Comparison of ENCODE assay signal across 22 cellular contexts in the genomic region with DNA sequence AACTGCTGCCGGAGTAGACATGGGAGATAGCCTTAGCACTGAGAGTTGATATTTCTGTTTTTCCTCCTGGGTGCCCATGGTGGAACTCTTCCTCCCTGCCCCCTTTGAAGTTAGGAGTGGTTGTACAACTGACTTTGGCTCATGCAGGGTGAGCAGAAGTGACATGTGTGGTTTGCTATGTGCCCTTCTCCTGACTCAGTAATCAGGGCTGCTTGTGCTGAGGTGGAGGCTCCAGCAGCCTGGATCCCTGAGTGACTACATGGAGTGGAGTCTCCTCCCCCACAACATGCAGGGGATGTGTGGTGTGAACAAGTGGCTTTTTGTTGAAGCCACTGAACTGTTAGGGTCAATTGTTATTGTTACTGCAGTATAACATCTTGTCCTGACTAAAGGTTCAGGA.
"Had no signal": no experiment of that assay in that cellular context is flagged by ENCODE, and none has a peak within 500 bp of the region (broad histone marks: within the 10 kb centered on the region; RNA-seq: fewer than 3 reads in every experiment).

No MANE protein-coding gene starts in this region.

- H3K4me1 ChIP-seq: adrenal gland, thyroid gland, upper lobe of right lung had no signal

- H3K9ac ChIP-seq: parathyroid adenoma had no signal

- H3K27me3 ChIP-seq: adrenal gland, thyroid gland had no signal

- H3K9me3 ChIP-seq: adrenal gland, thyroid gland, upper lobe of right lung had no signal

- H3K4me3 ChIP-seq: adrenal gland, skin epidermis, thyroid gland, upper lobe of right lung had no signal

- H3K9me3 Mint-ChIP-seq: activated B cell treated with CpG ODN at 0.5 μM for 24 hours; activated T-cell treated with anti-CD3 and anti-CD28 coated beads, Interleukin-2, amount 50 U/mL, for 24 hours; activated T-helper 2 cell treated with anti-CD3 and anti-CD28 coated beads, Interferon-gamma antibody, Interleukin-2, Interleukin-4, amounts not matched to agents 10 μg/mL and 5 μg/mL and 100 μg/mL, durations not matched to agents 14 hours and 24 hours and 36 hours; stimulated activated naive CD8-positive, alpha-beta T cell treated with anti-CD3 and anti-CD28 coated beads, Interleukin-15, Interleukin-2, amounts not matched to agents 100 ng/mL and 50 ng/mL, for 24 hours had no signal

- H3K36me3 Mint-ChIP-seq: activated naive CD8-positive, alpha-beta T cell had no signal

- H3K27ac ChIP-seq: adrenal gland, parathyroid adenoma, skin epidermis, thyroid gland, upper lobe of right lung had no signal

- H3K4me1 Mint-ChIP-seq: activated B cell treated with CpG ODN at 0.5 μM for 24 hours; activated CD4-positive, alpha-beta T cell treated with anti-CD3 and anti-CD28 coated beads for 36 hours; memory B cell had no signal

- H3K4me3 Mint-ChIP-seq: activated B cell treated with CpG ODN at 0.5 μM for 24 hours; activated CD4-positive, alpha-beta T cell treated with anti-CD3 and anti-CD28 coated beads for 36 hours; activated naive CD8-positive, alpha-beta T cell; activated T-cell treated with anti-CD3 and anti-CD28 coated beads, Interleukin-2, amount 50 U/mL, for 24 hours; memory B cell; stimulated activated naive CD8-positive, alpha-beta T cell treated with anti-CD3 and anti-CD28 coated beads, Interleukin-15, Interleukin-2, amounts not matched to agents 100 ng/mL and 50 ng/mL, for 24 hours had no signal

- DNase-seq: activated B cell treated with CpG ODN at 0.5 μM for 24 hours; activated CD4-positive, alpha-beta T cell treated with anti-CD3 and anti-CD28 coated beads for 36 hours; activated CD4-positive, alpha-beta T cell treated with anti-CD3 and anti-CD28 coated beads, Interleukin-2, amount 50 U/mL, for 4 hours; activated CD8-positive, alpha-beta memory T cell treated with anti-CD3 and anti-CD28 coated beads for 24 hours; activated CD8-positive, alpha-beta memory T cell treated with anti-CD3 and anti-CD28 coated beads, Interleukin-2, amount 50 U/mL, for 4 hours; activated naive CD4-positive, alpha-beta T cell; activated T-cell treated with anti-CD3 and anti-CD28 coated beads, Interleukin-2, amount 50 U/mL, for 24 hours; erythroblast; glutamatergic neuron; hippocampal formation; left cardiac atrium; stimulated activated CD4-positive, alpha-beta T cell treated with anti-CD3 and anti-CD28 coated beads, Interleukin-1b, Interleukin-23, amount 100 ng/mL, for 48 hours; T-helper 1 cell; upper lobe of right lung had no signal

- H3K79me2 ChIP-seq: parathyroid adenoma had no signal

- ATAC-seq: activated CD4-positive, alpha-beta T cell treated with anti-CD3 and anti-CD28 coated beads for 36 hours; upper lobe of right lung had no signal

- H3K36me3 ChIP-seq: adrenal gland, thyroid gland, upper lobe of right lung had no signal

- H3K27ac Mint-ChIP-seq: activated B cell treated with CpG ODN at 0.5 μM for 24 hours; activated CD4-positive, alpha-beta T cell treated with anti-CD3 and anti-CD28 coated beads for 36 hours; activated naive CD8-positive, alpha-beta T cell; activated T-cell treated with anti-CD3 and anti-CD28 coated beads, Interleukin-2, amount 50 U/mL, for 24 hours; activated T-helper 2 cell treated with anti-CD3 and anti-CD28 coated beads, Interferon-gamma antibody, Interleukin-2, Interleukin-4, amounts not matched to agents 10 μg/mL and 5 μg/mL and 100 μg/mL, durations not matched to agents 14 hours and 24 hours and 36 hours; memory B cell; stimulated activated naive CD8-positive, alpha-beta T cell treated with anti-CD3 and anti-CD28 coated beads, Interleukin-15, Interleukin-2, amounts not matched to agents 100 ng/mL and 50 ng/mL, for 24 hours had no signal
